Comparison of ENCODE assay signal across 13 cellular contexts in the genomic region with DNA sequence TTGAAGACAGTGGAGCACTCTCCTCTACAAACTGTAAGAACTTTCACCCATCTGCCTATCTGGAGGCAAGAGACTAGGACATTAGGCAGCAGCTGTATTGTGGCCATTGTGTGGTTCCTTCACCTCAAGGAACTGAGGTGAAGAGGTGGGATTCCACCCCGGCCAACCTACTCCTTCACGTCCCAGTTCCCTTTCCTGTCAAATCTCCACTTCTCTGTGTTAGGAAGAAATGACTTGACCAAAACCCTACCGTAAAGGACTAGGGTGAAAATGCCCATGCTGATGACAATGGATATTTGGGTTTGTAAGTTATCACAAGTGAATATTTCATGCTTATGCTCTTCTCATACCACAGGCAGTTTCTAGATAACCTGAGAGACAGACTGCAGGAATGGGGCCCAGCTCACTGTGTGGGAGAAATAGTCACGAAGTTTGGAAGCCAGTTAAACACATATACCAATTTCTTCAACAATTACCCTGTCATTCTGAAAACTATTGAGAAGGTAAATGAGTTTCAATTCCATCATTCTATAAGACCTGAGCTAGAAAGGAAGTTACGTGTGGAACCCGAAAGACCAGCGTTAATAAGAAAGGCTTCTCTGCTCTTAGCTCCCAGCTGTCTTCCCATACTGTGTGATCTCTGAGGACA.
DNase-seq lines count a peak whose midpoint lies in the region; ATAC-seq and TF ChIP-seq lines count a peak whose summit lies in the region.
"Had no signal": no experiment of that assay in that cellular context is flagged by ENCODE, and none has a peak within 500 bp of the region (broad histone marks: within the 10 kb centered on the region; RNA-seq: fewer than 3 reads in every experiment).

No MANE protein-coding gene starts in this region.

- H3K27ac Mint-ChIP-seq in natural killer cell treated with Interleukin-12 subunit alpha and Interleukin-12 subunit beta and Interleukin-15 and Interleukin-18, amount 100 ng/mL, for 72 hours, result no peak overlapping the region

- intact Hi-C loops in sigmoid colon (cut with DNase I) (no loop called here), posterior cingulate gyrus (cut with DNase I) (no loop called here), esophagus muscularis mucosa (cut with DNase I) (no loop called here)

- H3K9me3 ChIP-seq in sigmoid colon (no peaks in the 10 kb centered on the region), esophagus muscularis mucosa (no peaks in the 10 kb centered on the region)
- H3K9me3 ChIP-seq: adrenal gland, heart left ventricle had no signal

- DNase-seq in GM10266 (ENCODE audit: extremely low spot score) (peak; percentile 56), sigmoid colon (no peak), posterior cingulate gyrus (no peak), esophagus muscularis mucosa (ENCODE audit: extremely low spot score) (no peak)
- DNase-seq in natural killer cell treated with Interleukin-12 subunit alpha and Interleukin-12 subunit beta and Interleukin-15 and Interleukin-18, amount 100 ng/mL, for 72 hours (ENCODE audit: low spot score), result no peak
- DNase-seq: adrenal gland, heart left ventricle, NCI-H2107, right cardiac atrium had no signal

- H3K27me3 Mint-ChIP-seq in natural killer cell treated with Interleukin-12 subunit alpha and Interleukin-12 subunit beta and Interleukin-15 and Interleukin-18, amount 100 ng/mL, for 72 hours, result peaks cover 0 to 5% of the 10 kb centered on the region in 2 donors

- ATAC-seq in GM18907 (IDR thresholded peaks at IDR 0.05; ENCODE audit: unreplicated experiment) (peak; percentile 84), GM21723 (IDR thresholded peaks at IDR 0.05; ENCODE audit: unreplicated experiment) (peak; percentile 81), HG03175 (IDR thresholded peaks at IDR 0.05; ENCODE audit: unreplicated experiment) (peak; percentile 46)
- ATAC-seq in natural killer cell treated with Interleukin-12 subunit alpha and Interleukin-12 subunit beta and Interleukin-15 and Interleukin-18, amount 100 ng/mL, for 72 hours, result no peak
- ATAC-seq: right cardiac atrium had no signal

- no peak for TF ChIP-seq EP300 in sigmoid colon (IDR thresholded peaks at IDR 0.05)
- no peak for TF ChIP-seq EP300 in esophagus muscularis mucosa (IDR thresholded peaks at IDR 0.05)

- 86 to 91% methylated on average over 7 of the region's 7 CpGs for WGBS in sigmoid colon, 2 donors
- 93% methylated on average over 7 of the region's 7 CpGs for WGBS in esophagus muscularis mucosa

- no peaks in the 10 kb centered on the region for H3K36me3 Mint-ChIP-seq in natural killer cell treated with Interleukin-12 subunit alpha and Interleukin-12 subunit beta and Interleukin-15 and Interleukin-18, amount 100 ng/mL, for 72 hours

- H3K36me3 ChIP-seq in sigmoid colon (no peaks in the 10 kb centered on the region), esophagus muscularis mucosa (no peaks in the 10 kb centered on the region)
- H3K36me3 ChIP-seq: adrenal gland, heart left ventricle had no signal

- H3K4me3 Mint-ChIP-seq in natural killer cell treated with Interleukin-12 subunit alpha and Interleukin-12 subunit beta and Interleukin-15 and Interleukin-18, amount 100 ng/mL, for 72 hours, result no peak overlapping the region
- H3K4me3 Mint-ChIP-seq: mesothelial cell of epicardium had no signal

- H3K4me1 Mint-ChIP-seq in natural killer cell treated with Interleukin-12 subunit alpha and Interleukin-12 subunit beta and Interleukin-15 and Interleukin-18, amount 100 ng/mL, for 72 hours (ENCODE audit: low read depth in 2 of 2), result no peaks in the 10 kb centered on the region

- H3K27ac ChIP-seq in sigmoid colon, result no peak overlapping the region
- H3K27ac ChIP-seq in esophagus muscularis mucosa (replicated peaks in 1 of 4), result no peak overlapping the region
- H3K27ac ChIP-seq: adrenal gland, heart left ventricle had no signal

- no peaks in the 10 kb centered on the region for H3K9me3 Mint-ChIP-seq in natural killer cell treated with Interleukin-12 subunit alpha and Interleukin-12 subunit beta and Interleukin-15 and Interleukin-18, amount 100 ng/mL, for 72 hours

- TF ChIP-seq POLR2A in sigmoid colon (IDR thresholded peaks at IDR 0.05), result no peak
- TF ChIP-seq POLR2A in esophagus muscularis mucosa (IDR thresholded peaks at IDR 0.05; ENCODE audit: low read depth), result no peak

- H3K4me1 ChIP-seq in sigmoid colon, result no peaks in the 10 kb centered on the region
- no peaks in the 10 kb centered on the region for H3K4me1 ChIP-seq in esophagus muscularis mucosa
- H3K4me1 ChIP-seq: adrenal gland, heart left ventricle had no signal

- H3K4me3 ChIP-seq in sigmoid colon (no peak overlapping the region), esophagus muscularis mucosa (no peak overlapping the region)
- H3K4me3 ChIP-seq: adrenal gland, heart left ventricle had no signal

- no peaks in the 10 kb centered on the region for H3K27me3 ChIP-seq in sigmoid colon
- H3K27me3 ChIP-seq in esophagus muscularis mucosa, result no peaks in the 10 kb centered on the region
- H3K27me3 ChIP-seq: adrenal gland, heart left ventricle had no signal

- TF ChIP-seq CTCF in GM10266 (IDR thresholded peaks at IDR 0.05; ENCODE audit: control insufficient read depth, insufficient read depth, low read depth, missing control alignments), result no peak
- no peak for TF ChIP-seq CTCF in sigmoid colon (IDR thresholded peaks at IDR 0.05)
- TF ChIP-seq CTCF in esophagus muscularis mucosa (IDR thresholded peaks at IDR 0.05), result no peak

Comparison
In these comparisons a context has a peak if more than half of its experiments do, and no peak if none do; other contexts are left out.
1. ATAC-seq: peak in GM18907 (single experiment), GM21723 (single experiment) and HG03175 (single experiment); none in natural killer cell treated with Interleukin-12 subunit alpha and Interleukin-12 subunit beta and Interleukin-15 and Interleukin-18, amount 100 ng/mL, for 72 hours (0 of 2).